1 cellular context compared by ENCODE assay signal in genomic region chr2:219541611-219542180, GRCh38.
TF ChIP-seq lines count a peak whose summit lies in the region.

No MANE protein-coding gene starts in this region.

TF ChIP-seq in HepG2, 621 proteins besides CTCF, POLR2A, EP300 and RAD21 (continued from another document and continues in another):
- TF ChIP-seq BCLAF1 (IDR thresholded peaks at IDR 0.05) (no peak), ZHX1 (CRISPR knock-in tag; IDR thresholded peaks at IDR 0.05; ENCODE audit: low read depth) (peak; percentile 81), ZFP41 (CRISPR knock-in tag; IDR thresholded peaks at IDR 0.05; ENCODE audit: borderline replicate concordance) (0 out of 2 replicates have a peak, but pooled peaks have one; percentile 62), ZNF33B (CRISPR knock-in tag; IDR thresholded peaks at IDR 0.05) (peak; percentile 54; the same call in 1 of the 2 replicates), NFE2L1 (CRISPR knock-in tag; IDR thresholded peaks at IDR 0.05; ENCODE audit: borderline replicate concordance) (no peak), POLR2G (IDR thresholded peaks at IDR 0.05; ENCODE audit: low read depth, low read length) (no peak), ZMAT3 (CRISPR knock-in tag; conservative IDR thresholded peaks at IDR 0.05) (peak; percentile 75; the same call in 1 of the 2 replicates), ZC3H4 (CRISPR knock-in tag; IDR thresholded peaks at IDR 0.05; ENCODE audit: borderline replicate concordance) (no peak), HNF1A (IDR thresholded peaks at IDR 0.05; ENCODE audit: low read depth) (no peak), HNF1A (CRISPR knock-in tag; IDR thresholded peaks at IDR 0.05; ENCODE audit: borderline replicate concordance) (peak; percentile 74), AKAP8 (CRISPR knock-in tag; IDR thresholded peaks at IDR 0.05) (no peak), RORA (CRISPR knock-in tag; IDR thresholded peaks at IDR 0.05) (no peak), MED1 (CRISPR knock-in tag; IDR thresholded peaks at IDR 0.05) (peak; percentile 79), MAF1 (CRISPR knock-in tag; IDR thresholded peaks at IDR 0.05; ENCODE audit: borderline replicate concordance) (no peak), TEAD2 (CRISPR knock-in tag; IDR thresholded peaks at IDR 0.05) (no peak), HDAC2 (CRISPR knock-in tag; IDR thresholded peaks at IDR 0.05) (peak; percentile 87), KLF16 (CRISPR knock-in tag; IDR thresholded peaks at IDR 0.05) (peak in 1 of 2 experiments; percentile 53; a peak in 2 of 4 replicates), SALL2 (CRISPR knock-in tag; IDR thresholded peaks at IDR 0.05) (peak; percentile 82), ZNF512 (CRISPR knock-in tag; IDR thresholded peaks at IDR 0.05) (no peak), PRDM15 (CRISPR knock-in tag; IDR thresholded peaks at IDR 0.05) (no peak), ZNF274 (CRISPR knock-in tag; IDR thresholded peaks at IDR 0.05) (no peak), NONO (IDR thresholded peaks at IDR 0.05) (no peak), NONO (CRISPR knock-in tag; conservative IDR thresholded peaks at IDR 0.05) (peak; percentile 82), ZBTB7B (CRISPR knock-in tag; IDR thresholded peaks at IDR 0.05) (peak; percentile 82; the same call in 1 of the 2 replicates), BATF2 (CRISPR knock-in tag; IDR thresholded peaks at IDR 0.05) (peak; percentile 61; the same call in 1 of the 2 replicates), ZNF790 (CRISPR knock-in tag; IDR thresholded peaks at IDR 0.05; ENCODE audit: borderline replicate concordance) (no peak), XBP1 (CRISPR knock-in tag; IDR thresholded peaks at IDR 0.05) (no peak), HHEX (CRISPR knock-in tag; IDR thresholded peaks at IDR 0.05) (no peak; the same call in 1 of the 2 replicates), ZNF281 (CRISPR knock-in tag; IDR thresholded peaks at IDR 0.05; ENCODE audit: borderline replicate concordance) (no peak), ZNF354B (CRISPR knock-in tag; IDR thresholded peaks at IDR 0.05) (no peak), BHLHE40 (IDR thresholded peaks at IDR 0.05; ENCODE audit: low read length) (no peak; the same call in 1 of the 2 replicates), ZNF510 (CRISPR knock-in tag; IDR thresholded peaks at IDR 0.05; ENCODE audit: low read depth) (peak; percentile 86; the same call in 1 of the 2 replicates), TSC22D2 (CRISPR knock-in tag; IDR thresholded peaks at IDR 0.05; ENCODE audit: borderline replicate concordance) (peak; percentile 46; the same call in 1 of the 2 replicates), GMEB1 (CRISPR knock-in tag; IDR thresholded peaks at IDR 0.05; ENCODE audit: borderline replicate concordance) (peak; percentile 67; the same call in 1 of the 2 replicates), IRF2 (CRISPR knock-in tag; IDR thresholded peaks at IDR 0.05) (peak; percentile 73; the same call in 1 of the 2 replicates), ZNF777 (CRISPR knock-in tag; IDR thresholded peaks at IDR 0.05) (0 out of 2 replicates have a peak, but pooled peaks have one; percentile 55), ONECUT2 (CRISPR knock-in tag; IDR thresholded peaks at IDR 0.05) (no peak), MBD4 (IDR thresholded peaks at IDR 0.05; ENCODE audit: borderline replicate concordance, low read length) (no peak), REL (CRISPR knock-in tag; conservative IDR thresholded peaks at IDR 0.05) (no peak), REPIN1 (CRISPR knock-in tag; IDR thresholded peaks at IDR 0.05; ENCODE audit: borderline replicate concordance, low read depth) (peak; percentile 71; the same call in 1 of the 2 replicates), SNAPC2 (CRISPR knock-in tag; IDR thresholded peaks at IDR 0.05) (no peak), MBNL3 (CRISPR knock-in tag; conservative IDR thresholded peaks at IDR 0.05) (no peak), ZNF709 (CRISPR knock-in tag; IDR thresholded peaks at IDR 0.05) (peak; percentile 91), TEAD3 (CRISPR knock-in tag; optimal IDR thresholded peaks at IDR 0.05; ENCODE audit: borderline replicate concordance) (peak; percentile 67)
